Comparison of ENCODE assay signal across 19 cellular contexts in the genomic region with DNA sequence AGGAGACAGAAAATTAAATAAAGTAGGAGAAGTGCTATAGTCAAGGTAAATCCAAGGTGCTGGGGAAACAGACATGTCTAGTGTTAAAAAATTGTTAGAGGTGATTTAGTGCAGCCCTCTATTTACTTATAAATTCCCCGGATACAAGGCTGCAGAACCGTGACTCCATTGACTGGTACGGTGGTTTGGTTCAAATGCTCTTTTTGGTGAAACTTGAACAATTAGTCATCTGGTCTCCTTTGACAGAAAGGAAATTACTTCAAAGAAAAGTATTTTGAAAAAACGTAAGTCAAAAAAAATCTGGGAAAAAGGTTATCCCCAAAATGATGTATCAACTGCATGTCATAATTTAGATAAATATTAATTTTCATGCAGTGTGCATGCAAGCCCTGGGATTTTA.
DNase-seq lines count a peak whose midpoint lies in the region; ATAC-seq, FAIRE-seq and TF ChIP-seq lines count a peak whose summit lies in the region.
"Had no signal": no experiment of that assay in that cellular context is flagged by ENCODE, and none has a peak within 500 bp of the region (broad histone marks: within the 10 kb centered on the region; RNA-seq: fewer than 3 reads in every experiment).

No MANE protein-coding gene starts in this region.

- POLR2A ChIA-PET in activated CD4-positive, alpha-beta T cell treated with anti-CD3 and anti-CD28 coated beads for 36 hours (lab: Charles Lee): no interaction called here

- intact Hi-C loops in activated CD4-positive, alpha-beta T cell treated with anti-CD3 and anti-CD28 coated beads for 36 hours (cut with DNase I, micrococcal nuclease): no loop called here

- no peaks in the 10 kb centered on the region for H3K9me2 ChIP-seq in GM23338 (ENCODE audit: insufficient read depth)

- no peak for FAIRE-seq in bronchial epithelial cell (lab: Jason Lieb, UNC)
- FAIRE-seq: A549, GM12892 had no signal

- no peaks in the 10 kb centered on the region for H3F3A ChIP-seq in GM23338 (replicated peaks; ENCODE audit: low read depth)

- H3K27ac ChIP-seq in GM23338 (ENCODE audit: low read depth): no peak overlapping the region
- H3K27ac ChIP-seq: A549, C4-2B, Peyer's patch had no signal

- no peak for ATAC-seq in GM23338
- no peak for ATAC-seq in GM19351 (IDR thresholded peaks at IDR 0.05; ENCODE audit: unreplicated experiment)
- no peak for ATAC-seq in activated CD4-positive, alpha-beta T cell treated with anti-CD3 and anti-CD28 coated beads for 36 hours
- ATAC-seq: A549, SK-N-SH treated with all-trans-retinoic acid at 6 μM for 48 hours had no signal

- no peak overlapping the region for H3K4me3 ChIP-seq in GM23338
- no peak overlapping the region for H3K4me3 ChIP-seq in bronchial epithelial cell (ENCODE audit: low read depth, low read length)
- H3K4me3 ChIP-seq: A549, Peyer's patch had no signal

- peaks cover 7% of the 10 kb centered on the region for H3K27me3 Mint-ChIP-seq in GM23338 (ENCODE audit: insufficient read depth, low read depth, poor library complexity)
- no peaks in the 10 kb centered on the region for H3K27me3 Mint-ChIP-seq in activated CD4-positive, alpha-beta T cell treated with anti-CD3 and anti-CD28 coated beads for 36 hours

- H3K9me3 Mint-ChIP-seq in GM23338: peaks cover 11% of the 10 kb centered on the region
- H3K9me3 Mint-ChIP-seq in activated CD4-positive, alpha-beta T cell treated with anti-CD3 and anti-CD28 coated beads for 36 hours (ENCODE audit: low read depth): peaks cover 6% of the 10 kb centered on the region

- H3K4me3 Mint-ChIP-seq in GM23338: no peak overlapping the region
- H3K4me3 Mint-ChIP-seq in activated CD4-positive, alpha-beta T cell treated with anti-CD3 and anti-CD28 coated beads for 36 hours: no peak overlapping the region

- no peak overlapping the region for H2AFZ ChIP-seq in GM23338

- peak overlapping the region; percentile 66 for H3K4me2 ChIP-seq in GM23338
- H3K4me2 ChIP-seq: A549 had no signal

- no peaks in the 10 kb centered on the region for H3K36me3 ChIP-seq in GM23338 (ENCODE audit: insufficient read depth)
- H3K36me3 ChIP-seq in bronchial epithelial cell (ENCODE audit: control insufficient read depth, insufficient read depth, low read length): no peaks in the 10 kb centered on the region
- H3K36me3 ChIP-seq: Peyer's patch had no signal

- peak overlapping the region; percentile 85 for H3K27ac Mint-ChIP-seq in GM23338
- no peak overlapping the region for H3K27ac Mint-ChIP-seq in activated CD4-positive, alpha-beta T cell treated with anti-CD3 and anti-CD28 coated beads for 36 hours

- peaks cover 11% of the 10 kb centered on the region for H3K36me3 Mint-ChIP-seq in GM23338 (ENCODE audit: low read depth)
- H3K36me3 Mint-ChIP-seq in activated CD4-positive, alpha-beta T cell treated with anti-CD3 and anti-CD28 coated beads for 36 hours (ENCODE audit: low read depth): no peaks in the 10 kb centered on the region

- DNase-seq in GM23338 (ENCODE audit: low spot score) (no peak), M059J (ENCODE audit: low read depth) (peak; percentile 57), bronchial epithelial cell (ENCODE audit: low read depth) (peak; percentile 0), kidney tubule cell (ENCODE audit: low spot score) (peak; percentile 2), NCI-H524 (lab: John Stamatoyannopoulos, UW) (no peak)
- DNase-seq in activated CD4-positive, alpha-beta T cell treated with anti-CD3 and anti-CD28 coated beads for 36 hours: no peak
- DNase-seq: DMS 273 treated with DMSO at 0.1 percent for 48 hours, H7, NCI-H1417 treated with DMSO at 0.1 percent for 48 hours, NCI-H1930, NCI-H446, NCI-H774, Peyer's patch, Right ventricle myocardium superior had no signal

- H3K27me3 ChIP-seq in GM23338 (ENCODE audit: insufficient read depth) (peaks cover 11% of the 10 kb centered on the region; the same call in 1 of the 2 replicates), bronchial epithelial cell (ENCODE audit: control insufficient read depth, insufficient read depth, low read length) (no peaks in the 10 kb centered on the region)
- H3K27me3 ChIP-seq: Peyer's patch had no signal

- no peaks in the 10 kb centered on the region for H4K20me1 ChIP-seq in GM23338 (replicated peaks; ENCODE audit: insufficient read depth)

- peaks cover 61% of the 10 kb centered on the region for H3K4me1 ChIP-seq in GM23338 (ENCODE audit: insufficient read depth)
- H3K4me1 ChIP-seq: A549, Peyer's patch had no signal

- no peaks in the 10 kb centered on the region for H3K79me2 ChIP-seq in GM23338 (replicated peaks; ENCODE audit: insufficient read depth)

- CTCF ChIA-PET in activated CD4-positive, alpha-beta T cell treated with anti-CD3 and anti-CD28 coated beads for 36 hours (lab: Charles Lee): no interaction called here

- peaks cover 72% of the 10 kb centered on the region for H3K4me1 Mint-ChIP-seq in GM23338
- no peaks in the 10 kb centered on the region for H3K4me1 Mint-ChIP-seq in activated CD4-positive, alpha-beta T cell treated with anti-CD3 and anti-CD28 coated beads for 36 hours

- no peak for TF ChIP-seq CTCF in GM23338 (conservative IDR thresholded peaks at IDR 0.05; ENCODE audit: low read depth in 2 of 2)
- no peak for TF ChIP-seq CTCF in bronchial epithelial cell (IDR thresholded peaks at IDR 0.05; ENCODE audit: insufficient read depth, low read length, severe bottlenecking)

TF ChIP-seq in GM23338, 12 proteins besides CTCF, POLR2A, EP300 and RAD21 (continues in another document):
- no peak for TF ChIP-seq STAT1 (IDR thresholded peaks at IDR 0.05; ENCODE audit: unreplicated experiment)
- TF ChIP-seq, protein P1, sequence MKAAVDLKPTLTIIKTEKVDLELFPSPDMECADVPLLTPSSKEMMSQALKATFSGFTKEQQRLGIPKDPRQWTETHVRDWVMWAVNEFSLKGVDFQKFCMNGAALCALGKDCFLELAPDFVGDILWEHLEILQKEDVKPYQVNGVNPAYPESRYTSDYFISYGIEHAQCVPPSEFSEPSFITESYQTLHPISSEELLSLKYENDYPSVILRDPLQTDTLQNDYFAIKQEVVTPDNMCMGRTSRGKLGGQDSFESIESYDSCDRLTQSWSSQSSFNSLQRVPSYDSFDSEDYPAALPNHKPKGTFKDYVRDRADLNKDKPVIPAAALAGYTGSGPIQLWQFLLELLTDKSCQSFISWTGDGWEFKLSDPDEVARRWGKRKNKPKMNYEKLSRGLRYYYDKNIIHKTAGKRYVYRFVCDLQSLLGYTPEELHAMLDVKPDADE (IDR thresholded peaks at IDR 0.05): no peak
- no peak for TF ChIP-seq POLR2AphosphoS5 (IDR thresholded peaks at IDR 0.05; ENCODE audit: low read depth)
- no peak for TF ChIP-seq ZNF114 (CRISPR knock-in tag; IDR thresholded peaks at IDR 0.05)
- no peak for TF ChIP-seq EZH2 (IDR thresholded peaks at IDR 0.05; ENCODE audit: low read depth, unreplicated experiment)
- TF ChIP-seq, protein P2, sequence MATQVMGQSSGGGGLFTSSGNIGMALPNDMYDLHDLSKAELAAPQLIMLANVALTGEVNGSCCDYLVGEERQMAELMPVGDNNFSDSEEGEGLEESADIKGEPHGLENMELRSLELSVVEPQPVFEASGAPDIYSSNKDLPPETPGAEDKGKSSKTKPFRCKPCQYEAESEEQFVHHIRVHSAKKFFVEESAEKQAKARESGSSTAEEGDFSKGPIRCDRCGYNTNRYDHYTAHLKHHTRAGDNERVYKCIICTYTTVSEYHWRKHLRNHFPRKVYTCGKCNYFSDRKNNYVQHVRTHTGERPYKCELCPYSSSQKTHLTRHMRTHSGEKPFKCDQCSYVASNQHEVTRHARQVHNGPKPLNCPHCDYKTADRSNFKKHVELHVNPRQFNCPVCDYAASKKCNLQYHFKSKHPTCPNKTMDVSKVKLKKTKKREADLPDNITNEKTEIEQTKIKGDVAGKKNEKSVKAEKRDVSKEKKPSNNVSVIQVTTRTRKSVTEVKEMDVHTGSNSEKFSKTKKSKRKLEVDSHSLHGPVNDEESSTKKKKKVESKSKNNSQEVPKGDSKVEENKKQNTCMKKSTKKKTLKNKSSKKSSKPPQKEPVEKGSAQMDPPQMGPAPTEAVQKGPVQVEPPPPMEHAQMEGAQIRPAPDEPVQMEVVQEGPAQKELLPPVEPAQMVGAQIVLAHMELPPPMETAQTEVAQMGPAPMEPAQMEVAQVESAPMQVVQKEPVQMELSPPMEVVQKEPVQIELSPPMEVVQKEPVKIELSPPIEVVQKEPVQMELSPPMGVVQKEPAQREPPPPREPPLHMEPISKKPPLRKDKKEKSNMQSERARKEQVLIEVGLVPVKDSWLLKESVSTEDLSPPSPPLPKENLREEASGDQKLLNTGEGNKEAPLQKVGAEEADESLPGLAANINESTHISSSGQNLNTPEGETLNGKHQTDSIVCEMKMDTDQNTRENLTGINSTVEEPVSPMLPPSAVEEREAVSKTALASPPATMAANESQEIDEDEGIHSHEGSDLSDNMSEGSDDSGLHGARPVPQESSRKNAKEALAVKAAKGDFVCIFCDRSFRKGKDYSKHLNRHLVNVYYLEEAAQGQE (IDR thresholded peaks at IDR 0.05; ENCODE audit: unreplicated experiment): no peak
- TF ChIP-seq NANOG (IDR thresholded peaks at IDR 0.05; ENCODE audit: borderline replicate concordance): no peak
- TF ChIP-seq CREB1 (CRISPR knock-in tag; IDR thresholded peaks at IDR 0.05; ENCODE audit: low read depth): no peak
- TF ChIP-seq ZNF331 (CRISPR knock-in tag; IDR thresholded peaks at IDR 0.05; ENCODE audit: low read depth): no peak

Comparison
In these comparisons a context has a peak if more than half of its experiments do, and no peak if none do; other contexts are left out.
1. DNase-seq: peak in M059J (single experiment), bronchial epithelial cell (single experiment) and kidney tubule cell (single experiment); none in GM23338 (single experiment), activated CD4-positive, alpha-beta T cell treated with anti-CD3 and anti-CD28 coated beads for 36 hours (single experiment) and NCI-H524 (0 of 2).